ENCODE assay signal across 12 cellular contexts in genomic region chr19:46866407-46867132, GRCh38. TPM values are rescaled to one million over a fixed set of nuclear protein-coding genes. Genes with fewer than 3 reads are reported as not detected.
A peak's percentile ranks its signal among the peaks of the same experiment; 100 is the strongest.
DNase-seq lines count a peak whose midpoint lies in the region; ATAC-seq, FAIRE-seq and TF ChIP-seq lines count a peak whose summit lies in the region.
"Had no signal": no experiment of that assay in that cellular context is flagged by ENCODE, and none has a peak within 500 bp of the region (broad histone marks: within the 10 kb centered on the region; RNA-seq: fewer than 3 reads in every experiment).

No MANE protein-coding gene starts in this region.

- no peak overlapping the region for H3K27ac ChIP-seq in CD4-positive, alpha-beta T cell (ENCODE audit: low read depth, low read length)
- H3K27ac ChIP-seq: vagina had no signal

- H3K27me3 Mint-ChIP-seq in CD4-positive, alpha-beta T cell, result no peaks in the 10 kb centered on the region
- no peaks in the 10 kb centered on the region for H3K27me3 Mint-ChIP-seq in mesothelial cell of epicardium (ENCODE audit: low read depth)
- no peaks in the 10 kb centered on the region for H3K27me3 Mint-ChIP-seq in natural killer cell treated with Interleukin-12 subunit alpha and Interleukin-12 subunit beta and Interleukin-15 and Interleukin-18, amount 100 ng/mL, for 72 hours

- intact Hi-C loops in CD4-positive, alpha-beta T cell (cut with DNase I, micrococcal nuclease), result loop anchor here in 1 of 2 experiments (10.0 kb wide), 1 partner anchor 48 kb away; no protein-coding TSS in a partner anchor

- H3K9me3 Mint-ChIP-seq in CD4-positive, alpha-beta T cell, result no peaks in the 10 kb centered on the region
- no peaks in the 10 kb centered on the region for H3K9me3 Mint-ChIP-seq in mesothelial cell of epicardium
- H3K9me3 Mint-ChIP-seq in natural killer cell treated with Interleukin-12 subunit alpha and Interleukin-12 subunit beta and Interleukin-15 and Interleukin-18, amount 100 ng/mL, for 72 hours, result no peaks in the 10 kb centered on the region

- no peaks in the 10 kb centered on the region for H3K9me3 ChIP-seq in CD4-positive, alpha-beta T cell (ENCODE audit: control insufficient read depth, low read length)
- H3K9me3 ChIP-seq: vagina had no signal

- no peak overlapping the region for H3K4me3 Mint-ChIP-seq in CD4-positive, alpha-beta T cell
- no peak overlapping the region for H3K4me3 Mint-ChIP-seq in mesothelial cell of epicardium
- no peak overlapping the region for H3K4me3 Mint-ChIP-seq in natural killer cell treated with Interleukin-12 subunit alpha and Interleukin-12 subunit beta and Interleukin-15 and Interleukin-18, amount 100 ng/mL, for 72 hours

- H3K4me1 Mint-ChIP-seq in CD4-positive, alpha-beta T cell (ENCODE audit: low read depth), result peaks cover 14% of the 10 kb centered on the region
- H3K4me1 Mint-ChIP-seq in mesothelial cell of epicardium, result peaks cover 30% of the 10 kb centered on the region
- H3K4me1 Mint-ChIP-seq in natural killer cell treated with Interleukin-12 subunit alpha and Interleukin-12 subunit beta and Interleukin-15 and Interleukin-18, amount 100 ng/mL, for 72 hours (ENCODE audit: low read depth in 2 of 2), result peaks cover 24 to 32% of the 10 kb centered on the region in 2 donors

- H3K36me3 Mint-ChIP-seq in CD4-positive, alpha-beta T cell (ENCODE audit: low read depth), result no peaks in the 10 kb centered on the region
- no peaks in the 10 kb centered on the region for H3K36me3 Mint-ChIP-seq in mesothelial cell of epicardium
- no peaks in the 10 kb centered on the region for H3K36me3 Mint-ChIP-seq in natural killer cell treated with Interleukin-12 subunit alpha and Interleukin-12 subunit beta and Interleukin-15 and Interleukin-18, amount 100 ng/mL, for 72 hours

- peak overlapping the region; percentile 5 for H3K27ac Mint-ChIP-seq in CD4-positive, alpha-beta T cell
- peak overlapping the region; percentile 75 for H3K27ac Mint-ChIP-seq in mesothelial cell of epicardium
- peak overlapping the region in 1 of 2 donors; percentile 28 for H3K27ac Mint-ChIP-seq in natural killer cell treated with Interleukin-12 subunit alpha and Interleukin-12 subunit beta and Interleukin-15 and Interleukin-18, amount 100 ng/mL, for 72 hours

- no peak for DNase-seq in CD4-positive, alpha-beta T cell
- DNase-seq in HEK293T (ENCODE audit: extremely low spot score), result no peak
- peak; percentile 66 for DNase-seq in bronchial epithelial cell (ENCODE audit: low read depth)
- no peak for DNase-seq in mesothelial cell of epicardium (ENCODE audit: low spot score in 2 of 2, unreplicated experiment in 2 of 2)
- no peak for DNase-seq in NCI-H2081 (lab: John Stamatoyannopoulos, UW)
- no peak for DNase-seq in natural killer cell treated with Interleukin-12 subunit alpha and Interleukin-12 subunit beta and Interleukin-15 and Interleukin-18, amount 100 ng/mL, for 72 hours (ENCODE audit: low spot score)
- no peak for DNase-seq in mucosa of gallbladder (ENCODE audit: low spot score)
- DNase-seq: KG1; NK-92 treated with Interleukin-12 subunit alpha and Interleukin-12 subunit beta, amount 100 ng/mL, for 24 hours had no signal

- no peak for FAIRE-seq in bronchial epithelial cell (lab: Jason Lieb, UNC)
- FAIRE-seq: G401.6 had no signal

- POLR2A ChIA-PET in CD4-positive, alpha-beta T cell (lab: Charles Lee), result interaction anchor here (1.3 kb wide), 1 partner anchor 247 kb away, joined by 5 read pairs; the partner anchor contains the start of gene ZC3H4
- POLR2A ChIA-PET in HEK293T (lab: Yijun Ruan, JAX), result no interaction called here

- no peak for ATAC-seq in CD4-positive, alpha-beta T cell (ENCODE audit: poor library complexity)
- ATAC-seq in natural killer cell treated with Interleukin-12 subunit alpha and Interleukin-12 subunit beta and Interleukin-15 and Interleukin-18, amount 100 ng/mL, for 72 hours, result no peak
- ATAC-seq in HG03342 (IDR thresholded peaks at IDR 0.05; ENCODE audit: unreplicated experiment), result no peak

- CTCF ChIA-PET in CD4-positive, alpha-beta T cell (lab: Charles Lee), result interaction anchor here (1.3 kb wide), 2 partner anchors 11 to 26 kb away, joined by 3 to 5 read pairs; no protein-coding TSS in a partner anchor
- CTCF ChIA-PET in HEK293T (lab: Yijun Ruan, JAX), result no interaction called here

- TF ChIP-seq CTCF in CD4-positive, alpha-beta T cell (IDR thresholded peaks at IDR 0.05), result no peak
- TF ChIP-seq CTCF in bronchial epithelial cell (IDR thresholded peaks at IDR 0.05; ENCODE audit: insufficient read depth, low read length, severe bottlenecking), result no peak
- no peak for TF ChIP-seq CTCF in mesothelial cell of epicardium (IDR thresholded peaks at IDR 0.05; ENCODE audit: unreplicated experiment)

- H3K4me3 ChIP-seq in bronchial epithelial cell (ENCODE audit: low read depth, low read length), result no peak overlapping the region
- H3K4me3 ChIP-seq: vagina had no signal

- H3K27me3 ChIP-seq in CD4-positive, alpha-beta T cell (ENCODE audit: control insufficient read depth, insufficient read depth, low read length), result no peaks in the 10 kb centered on the region
- H3K27me3 ChIP-seq in bronchial epithelial cell (ENCODE audit: control insufficient read depth, insufficient read depth, low read length), result no peaks in the 10 kb centered on the region
- H3K27me3 ChIP-seq: vagina had no signal

- peaks cover 2% of the 10 kb centered on the region for H3K36me3 ChIP-seq in bronchial epithelial cell (ENCODE audit: control insufficient read depth, insufficient read depth, low read length)
- H3K36me3 ChIP-seq: vagina had no signal

TF ChIP-seq in HEK293T, 16 proteins besides CTCF, POLR2A, EP300 and RAD21:
- no peak for TF ChIP-seq L3MBTL2 (conservative IDR thresholded peaks at IDR 0.05)
- peak; percentile 39; the same call in 1 of the 2 replicates for TF ChIP-seq PKNOX1 (IDR thresholded peaks at IDR 0.05)
- no peak for TF ChIP-seq SP1 (IDR thresholded peaks at IDR 0.05)
- TF ChIP-seq BHLHE40 (IDR thresholded peaks at IDR 0.05; ENCODE audit: borderline replicate concordance), result no peak

RNA-seq across cellular contexts. Expression of gene ARHGAP35, which starts 5.8 kb away (rescaled TPM):
- total RNA-seq in CD4-positive, alpha-beta T cell, result 10 to 100 TPM; 15.7 to 16.1 TPM
- total RNA-seq in bronchial epithelial cell (24.0 and 37.1 TPM in 2 replicates), mesothelial cell of epicardium (74.9 to 77.9 TPM (median 77.4 TPM) in 3 replicates), mucosa of gallbladder (60.1 TPM)
- total RNA-seq in natural killer cell treated with Interleukin-12 subunit alpha and Interleukin-12 subunit beta and Interleukin-15 and Interleukin-18, amount 100 ng/mL, for 72 hours, result 10 to 100 TPM; 27.6 to 42.9 TPM

RNA-seq across cellular contexts. Expression of gene AP2S1, which starts 15.9 kb away (rescaled TPM):
- 10 to 100 TPM; 24.5 to 26.9 TPM for total RNA-seq in CD4-positive, alpha-beta T cell
- total RNA-seq in bronchial epithelial cell (120 and 206 TPM in 2 replicates), mesothelial cell of epicardium (97.5 to 109 TPM (median 107 TPM) in 3 replicates), mucosa of gallbladder (125 TPM)
- 100 to 1,000 TPM in 1 of 2 donors, 10 to 100 TPM in 1; 94.3 to 130 TPM for total RNA-seq in natural killer cell treated with Interleukin-12 subunit alpha and Interleukin-12 subunit beta and Interleukin-15 and Interleukin-18, amount 100 ng/mL, for 72 hours
